In genomic region chr4:38132843-38133662, GRCh38 we compare ENCODE assay signal across 9 cellular contexts.
A peak's percentile ranks its signal among the peaks of the same experiment; 100 is the strongest.
DNase-seq lines count a peak whose midpoint lies in the region; FAIRE-seq and TF ChIP-seq lines count a peak whose summit lies in the region.
"Had no signal": no experiment of that assay in that cellular context is flagged by ENCODE, and none has a peak within 500 bp of the region (broad histone marks: within the 10 kb centered on the region; RNA-seq: fewer than 3 reads in every experiment).

No MANE protein-coding gene starts in this region.

- POLR2A ChIA-PET in A673 (lab: Charles Lee; ENCODE audit: low non-redundant PET): no interaction called here

- intact Hi-C loops in esophagus muscularis mucosa (cut with DNase I) (no loop called here), A673 (cut with micrococcal nuclease; ENCODE audit: unreplicated experiment) (no loop called here)

- H3K36me3 ChIP-seq in KOPT-K1 (ENCODE audit: insufficient read depth, low read length) (peaks cover 57% of the 10 kb centered on the region), esophagus muscularis mucosa (peaks cover 19 to 52% (median 51%) of the 10 kb centered on the region in 4 donors), A673 (ENCODE audit: insufficient read depth, low read length, poor library complexity, severe bottlenecking) (no peaks in the 10 kb centered on the region)
- H3K36me3 ChIP-seq in effector memory CD4-positive, alpha-beta T cell (ENCODE audit: control insufficient read depth, insufficient read depth, low read length): peaks cover 8% of the 10 kb centered on the region

- 88% methylated on average over 14 of the region's 14 CpGs for WGBS in esophagus muscularis mucosa

- H3K27ac ChIP-seq in KOPT-K1 (ENCODE audit: low read depth, low read length, poor library complexity, severe bottlenecking): peak overlapping the region; percentile 60
- peak overlapping the region in 3 of 4 donors; percentile 27 to 80 (median 79) for H3K27ac ChIP-seq in esophagus muscularis mucosa (replicated peaks in 1 of 4)
- no peak overlapping the region for H3K27ac ChIP-seq in effector memory CD4-positive, alpha-beta T cell (ENCODE audit: insufficient read depth, low read length, poor library complexity, severe bottlenecking)
- no peak overlapping the region for H3K27ac ChIP-seq in A673 (ENCODE audit: low read depth, low read length, poor library complexity, severe bottlenecking)

- TF ChIP-seq CTCF in esophagus muscularis mucosa (IDR thresholded peaks at IDR 0.05) (no peak), progenitor cell of endocrine pancreas (IDR thresholded peaks at IDR 0.05; ENCODE audit: unreplicated experiment) (no peak), A673 (conservative IDR thresholded peaks at IDR 0.05; ENCODE audit: low read depth, low read length) (no peak)

- H3K4me1 ChIP-seq in esophagus muscularis mucosa: peaks cover 14 to 55% (median 50%) of the 10 kb centered on the region in 4 donors
- peaks cover 38% of the 10 kb centered on the region for H3K4me1 ChIP-seq in effector memory CD4-positive, alpha-beta T cell (ENCODE audit: control insufficient read depth, insufficient read depth, low read length, poor library complexity, severe bottlenecking)
- H3K4me1 ChIP-seq in A673 (ENCODE audit: insufficient read depth, low read length, poor library complexity, severe bottlenecking): no peaks in the 10 kb centered on the region

- CTCF ChIA-PET in A673 (lab: Charles Lee): no interaction called here

- TF ChIP-seq EP300 in esophagus muscularis mucosa (IDR thresholded peaks at IDR 0.05): no peak

- H3K4me1 Mint-ChIP-seq in progenitor cell of endocrine pancreas (ENCODE audit: low read depth): peaks cover 71% of the 10 kb centered on the region

- TF ChIP-seq POLR2A in esophagus muscularis mucosa (IDR thresholded peaks at IDR 0.05; ENCODE audit: low read depth): no peak
- no peak for TF ChIP-seq POLR2A in H54 (IDR thresholded peaks at IDR 0.05; ENCODE audit: low read depth, low read length)

- DNase-seq in DMS53 (lab: John Stamatoyannopoulos, UW) (peak; percentile 96), esophagus muscularis mucosa (ENCODE audit: extremely low spot score) (no peak), progenitor cell of endocrine pancreas (ENCODE audit: low spot score, unreplicated experiment) (no peak), H54 (ENCODE audit: insufficient read length, low spot score) (no peak), A673 (ENCODE audit: low spot score) (no peak)
- no peak for DNase-seq in stimulated activated CD8-positive, alpha-beta memory T cell treated with anti-CD3 and anti-CD28 coated beads, Interleukin-4, amount 100 ng/mL, for 48 hours
- DNase-seq in effector memory CD4-positive, alpha-beta T cell: no peak

- peak overlapping the region; percentile 36 for H3K4me3 Mint-ChIP-seq in progenitor cell of endocrine pancreas (ENCODE audit: low read depth)

- no peaks in the 10 kb centered on the region for H3K27me3 Mint-ChIP-seq in progenitor cell of endocrine pancreas

- no TSS peak for BruUV-seq in A673 (replicated peaks; lab: Mats Ljungman, UMichigan)

- no peaks in the 10 kb centered on the region for H3K9me3 Mint-ChIP-seq in progenitor cell of endocrine pancreas (ENCODE audit: low read depth)

- H3K27me3 ChIP-seq in esophagus muscularis mucosa (no peaks in the 10 kb centered on the region), A673 (replicated peaks; ENCODE audit: insufficient read depth, low read depth, low read length, poor library complexity) (no peaks in the 10 kb centered on the region)
- H3K27me3 ChIP-seq in effector memory CD4-positive, alpha-beta T cell (replicated peaks; ENCODE audit: control insufficient read depth, insufficient read depth, low read length, poor library complexity, severe bottlenecking): no peaks in the 10 kb centered on the region
- H3K27me3 ChIP-seq: neutrophil had no signal

- no peak overlapping the region for H3K4me3 ChIP-seq in esophagus muscularis mucosa
- H3K4me3 ChIP-seq in effector memory CD4-positive, alpha-beta T cell (ENCODE audit: insufficient read depth, low read depth, low read length, poor library complexity, severe bottlenecking): no peak overlapping the region
- no peak overlapping the region for H3K4me3 ChIP-seq in A673 (ENCODE audit: low read depth, low read length, poor library complexity, severe bottlenecking)

- no peaks in the 10 kb centered on the region for H3K9me3 ChIP-seq in KOPT-K1 (ENCODE audit: insufficient read depth, low read length, poor library complexity, severe bottlenecking)
- H3K9me3 ChIP-seq in esophagus muscularis mucosa: no peaks in the 10 kb centered on the region
- no peaks in the 10 kb centered on the region for H3K9me3 ChIP-seq in effector memory CD4-positive, alpha-beta T cell (ENCODE audit: control insufficient read depth, low read length)
- H3K9me3 ChIP-seq in A673 (ENCODE audit: low read depth, low read length, poor library complexity, severe bottlenecking): no peaks in the 10 kb centered on the region
- H3K9me3 ChIP-seq: neutrophil had no signal

- no peak for FAIRE-seq in H54 (lab: Jason Lieb, UNC)

- H3K36me3 Mint-ChIP-seq in progenitor cell of endocrine pancreas (ENCODE audit: insufficient read depth): peaks cover 21% of the 10 kb centered on the region

- H3K27ac Mint-ChIP-seq in progenitor cell of endocrine pancreas: peak overlapping the region; percentile 97

Comparison
In these comparisons a context has a peak if more than half of its experiments do, and no peak if none do; other contexts are left out.
1. H3K27ac ChIP-seq: peak in KOPT-K1 (single experiment) and esophagus muscularis mucosa (3 of 4); none in effector memory CD4-positive, alpha-beta T cell (single experiment) and A673 (single experiment).